1 cellular context compared by ENCODE assay signal in the genomic region with DNA sequence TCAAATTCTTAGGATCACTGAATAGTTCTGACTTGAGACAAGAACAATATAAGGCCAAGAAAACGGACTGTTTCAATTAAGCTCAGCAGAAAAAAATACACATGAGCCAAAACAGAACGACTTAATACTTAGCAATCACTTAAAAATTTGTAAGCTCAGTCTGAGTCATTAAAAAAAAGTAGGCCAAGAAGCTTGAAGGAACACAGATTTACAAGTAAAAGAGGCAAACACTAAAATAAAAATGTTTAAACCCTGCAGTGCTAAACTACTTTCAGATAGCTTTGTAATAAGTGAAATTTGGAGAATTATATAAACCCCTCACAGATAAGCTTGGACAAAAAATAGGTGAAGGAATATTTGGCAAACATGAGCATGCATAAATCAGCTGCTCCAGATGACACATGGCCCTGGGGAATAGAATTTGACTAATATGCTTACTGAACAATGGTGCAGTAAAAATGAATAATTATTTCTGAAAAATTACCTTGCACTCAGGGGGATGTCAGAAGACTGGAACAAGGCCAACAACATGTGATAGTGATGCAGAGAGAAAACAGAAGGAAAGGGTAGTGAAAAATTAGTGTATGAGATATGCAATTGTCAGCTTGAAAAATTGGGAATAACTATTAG.
TF ChIP-seq lines count a peak whose summit lies in the region.

No MANE protein-coding gene starts in this region.

TF ChIP-seq in GM12878, 131 proteins besides CTCF, POLR2A, EP300 and RAD21 (continued from another document):
- TF ChIP-seq PBX3 (IDR thresholded peaks at IDR 0.05; ENCODE audit: insufficient replicate concordance, low read depth, low read length): no peak
